1 cellular context compared by ENCODE assay signal in the genomic region with DNA sequence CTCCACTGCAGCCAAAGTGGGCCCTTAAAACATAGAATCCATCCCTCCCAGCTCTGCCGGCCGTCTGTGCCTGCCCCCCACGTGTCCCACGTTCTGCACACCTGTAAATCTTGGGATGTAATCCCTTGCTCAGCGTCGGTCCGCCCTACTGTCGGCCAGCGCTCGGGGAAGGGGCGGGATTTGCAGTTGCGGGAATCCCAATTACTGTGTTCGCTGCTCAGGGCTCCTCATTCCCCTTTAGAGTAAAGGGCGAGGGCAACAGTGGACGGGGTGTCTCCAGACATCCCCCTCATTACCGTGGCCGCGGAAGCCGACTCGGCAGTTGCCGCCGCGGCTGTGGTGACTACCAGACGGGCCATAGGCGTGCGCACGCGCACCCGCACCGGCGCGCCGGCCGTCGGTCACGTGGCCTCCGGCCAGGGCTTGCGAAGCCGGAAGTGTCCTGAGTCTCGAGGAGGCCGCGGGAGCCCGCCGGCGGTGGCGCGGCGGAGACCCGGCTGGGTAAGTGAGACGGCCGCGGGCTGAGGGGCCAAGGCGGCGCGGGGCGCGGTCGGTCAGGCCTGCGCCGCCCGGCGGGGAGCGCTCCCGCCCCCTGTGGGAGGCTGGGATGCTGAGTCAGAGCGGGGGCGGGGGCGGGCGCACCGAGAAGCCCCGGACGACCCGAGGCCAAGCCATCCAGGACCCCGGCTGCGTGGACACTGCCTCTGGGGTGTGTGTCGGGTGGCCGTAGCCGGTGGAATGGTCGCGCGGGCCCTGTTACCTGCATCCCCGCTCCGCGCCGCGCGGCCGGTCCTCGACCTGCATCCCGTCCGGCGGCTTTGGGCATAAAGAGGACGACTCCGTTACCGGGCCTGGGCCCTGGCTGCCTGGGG.
TF ChIP-seq lines count a peak whose summit lies in the region.

A gene (plus strand): TSS at position 434 of the 872 bp plus-strand sequence. CDS start 3,751 bp downstream, outside the sequence.

TF ChIP-seq in HepG2, 621 proteins besides CTCF, POLR2A, EP300 and RAD21 (continued from another document and continues in another):
- TF ChIP-seq, protein P1, sequence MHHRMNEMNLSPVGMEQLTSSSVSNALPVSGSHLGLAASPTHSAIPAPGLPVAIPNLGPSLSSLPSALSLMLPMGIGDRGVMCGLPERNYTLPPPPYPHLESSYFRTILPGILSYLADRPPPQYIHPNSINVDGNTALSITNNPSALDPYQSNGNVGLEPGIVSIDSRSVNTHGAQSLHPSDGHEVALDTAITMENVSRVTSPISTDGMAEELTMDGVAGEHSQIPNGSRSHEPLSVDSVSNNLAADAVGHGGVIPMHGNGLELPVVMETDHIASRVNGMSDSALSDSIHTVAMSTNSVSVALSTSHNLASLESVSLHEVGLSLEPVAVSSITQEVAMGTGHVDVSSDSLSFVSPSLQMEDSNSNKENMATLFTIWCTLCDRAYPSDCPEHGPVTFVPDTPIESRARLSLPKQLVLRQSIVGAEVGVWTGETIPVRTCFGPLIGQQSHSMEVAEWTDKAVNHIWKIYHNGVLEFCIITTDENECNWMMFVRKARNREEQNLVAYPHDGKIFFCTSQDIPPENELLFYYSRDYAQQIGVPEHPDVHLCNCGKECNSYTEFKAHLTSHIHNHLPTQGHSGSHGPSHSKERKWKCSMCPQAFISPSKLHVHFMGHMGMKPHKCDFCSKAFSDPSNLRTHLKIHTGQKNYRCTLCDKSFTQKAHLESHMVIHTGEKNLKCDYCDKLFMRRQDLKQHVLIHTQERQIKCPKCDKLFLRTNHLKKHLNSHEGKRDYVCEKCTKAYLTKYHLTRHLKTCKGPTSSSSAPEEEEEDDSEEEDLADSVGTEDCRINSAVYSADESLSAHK (CRISPR knock-in tag; IDR thresholded peaks at IDR 0.05; ENCODE audit: borderline replicate concordance): no peak
- no peak; the same call in 1 of the 2 replicates for TF ChIP-seq ZNF788 (CRISPR knock-in tag; IDR thresholded peaks at IDR 0.05; ENCODE audit: borderline replicate concordance)
- no peak for TF ChIP-seq ZNF644 (CRISPR knock-in tag; IDR thresholded peaks at IDR 0.05; ENCODE audit: low read depth)
- TF ChIP-seq REPIN1 (CRISPR knock-in tag; IDR thresholded peaks at IDR 0.05; ENCODE audit: borderline replicate concordance, low read depth): peak; percentile 80
- TF ChIP-seq RBAK (CRISPR knock-in tag; IDR thresholded peaks at IDR 0.05): no peak
- TF ChIP-seq, protein P2, sequence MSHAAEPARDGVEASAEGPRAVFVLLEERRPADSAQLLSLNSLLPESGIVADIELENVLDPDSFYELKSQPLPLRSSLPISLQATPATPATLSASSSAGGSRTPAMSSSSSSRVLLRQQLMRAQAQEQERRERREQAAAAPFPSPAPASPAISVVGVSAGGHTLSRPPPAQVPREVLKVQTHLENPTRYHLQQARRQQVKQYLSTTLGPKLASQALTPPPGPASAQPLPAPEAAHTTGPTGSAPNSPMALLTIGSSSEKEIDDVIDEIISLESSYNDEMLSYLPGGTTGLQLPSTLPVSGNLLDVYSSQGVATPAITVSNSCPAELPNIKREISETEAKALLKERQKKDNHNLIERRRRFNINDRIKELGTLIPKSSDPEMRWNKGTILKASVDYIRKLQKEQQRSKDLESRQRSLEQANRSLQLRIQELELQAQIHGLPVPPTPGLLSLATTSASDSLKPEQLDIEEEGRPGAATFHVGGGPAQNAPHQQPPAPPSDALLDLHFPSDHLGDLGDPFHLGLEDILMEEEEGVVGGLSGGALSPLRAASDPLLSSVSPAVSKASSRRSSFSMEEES (CRISPR knock-in tag; IDR thresholded peaks at IDR 0.05): peak; percentile 59; the same call in 1 of the 2 replicates
- TF ChIP-seq, protein P3, sequence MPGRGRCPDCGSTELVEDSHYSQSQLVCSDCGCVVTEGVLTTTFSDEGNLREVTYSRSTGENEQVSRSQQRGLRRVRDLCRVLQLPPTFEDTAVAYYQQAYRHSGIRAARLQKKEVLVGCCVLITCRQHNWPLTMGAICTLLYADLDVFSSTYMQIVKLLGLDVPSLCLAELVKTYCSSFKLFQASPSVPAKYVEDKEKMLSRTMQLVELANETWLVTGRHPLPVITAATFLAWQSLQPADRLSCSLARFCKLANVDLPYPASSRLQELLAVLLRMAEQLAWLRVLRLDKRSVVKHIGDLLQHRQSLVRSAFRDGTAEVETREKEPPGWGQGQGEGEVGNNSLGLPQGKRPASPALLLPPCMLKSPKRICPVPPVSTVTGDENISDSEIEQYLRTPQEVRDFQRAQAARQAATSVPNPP (CRISPR knock-in tag; IDR thresholded peaks at IDR 0.05): peak; percentile 49; the same call in 1 of the 2 replicates
- TF ChIP-seq ZNF709 (CRISPR knock-in tag; IDR thresholded peaks at IDR 0.05): 0 out of 2 replicates have a peak, but pooled peaks have one; percentile 29
- TF ChIP-seq, protein P4, sequence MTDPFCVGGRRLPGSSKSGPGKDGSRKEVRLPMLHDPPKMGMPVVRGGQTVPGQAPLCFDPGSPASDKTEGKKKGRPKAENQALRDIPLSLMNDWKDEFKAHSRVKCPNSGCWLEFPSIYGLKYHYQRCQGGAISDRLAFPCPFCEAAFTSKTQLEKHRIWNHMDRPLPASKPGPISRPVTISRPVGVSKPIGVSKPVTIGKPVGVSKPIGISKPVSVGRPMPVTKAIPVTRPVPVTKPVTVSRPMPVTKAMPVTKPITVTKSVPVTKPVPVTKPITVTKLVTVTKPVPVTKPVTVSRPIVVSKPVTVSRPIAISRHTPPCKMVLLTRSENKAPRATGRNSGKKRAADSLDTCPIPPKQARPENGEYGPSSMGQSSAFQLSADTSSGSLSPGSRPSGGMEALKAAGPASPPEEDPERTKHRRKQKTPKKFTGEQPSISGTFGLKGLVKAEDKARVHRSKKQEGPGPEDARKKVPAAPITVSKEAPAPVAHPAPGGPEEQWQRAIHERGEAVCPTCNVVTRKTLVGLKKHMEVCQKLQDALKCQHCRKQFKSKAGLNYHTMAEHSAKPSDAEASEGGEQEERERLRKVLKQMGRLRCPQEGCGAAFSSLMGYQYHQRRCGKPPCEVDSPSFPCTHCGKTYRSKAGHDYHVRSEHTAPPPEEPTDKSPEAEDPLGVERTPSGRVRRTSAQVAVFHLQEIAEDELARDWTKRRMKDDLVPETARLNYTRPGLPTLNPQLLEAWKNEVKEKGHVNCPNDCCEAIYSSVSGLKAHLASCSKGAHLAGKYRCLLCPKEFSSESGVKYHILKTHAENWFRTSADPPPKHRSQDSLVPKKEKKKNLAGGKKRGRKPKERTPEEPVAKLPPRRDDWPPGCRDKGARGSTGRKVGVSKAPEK (CRISPR knock-in tag; IDR thresholded peaks at IDR 0.05; ENCODE audit: borderline replicate concordance): no peak
- TF ChIP-seq ZFP36L1 (CRISPR knock-in tag; IDR thresholded peaks at IDR 0.05): peak; percentile 68; the same call in 1 of the 2 replicates
- TF ChIP-seq MEF2D (CRISPR knock-in tag; IDR thresholded peaks at IDR 0.05): no peak
- TF ChIP-seq AKAP8 (CRISPR knock-in tag; IDR thresholded peaks at IDR 0.05): peak; percentile 39; the same call in 1 of the 2 replicates
- no peak for TF ChIP-seq ZNF121 (CRISPR knock-in tag; IDR thresholded peaks at IDR 0.05)
- TF ChIP-seq ELF3 (CRISPR knock-in tag; IDR thresholded peaks at IDR 0.05): peak; percentile 47
- 0 out of 2 replicates have a peak, but pooled peaks have one; percentile 13 for TF ChIP-seq ZNF317 (CRISPR knock-in tag; IDR thresholded peaks at IDR 0.05)
- TF ChIP-seq ZSCAN21 (CRISPR knock-in tag; IDR thresholded peaks at IDR 0.05; ENCODE audit: borderline replicate concordance): peak; percentile 83; the same call in 1 of the 2 replicates
- TF ChIP-seq, protein P5, sequence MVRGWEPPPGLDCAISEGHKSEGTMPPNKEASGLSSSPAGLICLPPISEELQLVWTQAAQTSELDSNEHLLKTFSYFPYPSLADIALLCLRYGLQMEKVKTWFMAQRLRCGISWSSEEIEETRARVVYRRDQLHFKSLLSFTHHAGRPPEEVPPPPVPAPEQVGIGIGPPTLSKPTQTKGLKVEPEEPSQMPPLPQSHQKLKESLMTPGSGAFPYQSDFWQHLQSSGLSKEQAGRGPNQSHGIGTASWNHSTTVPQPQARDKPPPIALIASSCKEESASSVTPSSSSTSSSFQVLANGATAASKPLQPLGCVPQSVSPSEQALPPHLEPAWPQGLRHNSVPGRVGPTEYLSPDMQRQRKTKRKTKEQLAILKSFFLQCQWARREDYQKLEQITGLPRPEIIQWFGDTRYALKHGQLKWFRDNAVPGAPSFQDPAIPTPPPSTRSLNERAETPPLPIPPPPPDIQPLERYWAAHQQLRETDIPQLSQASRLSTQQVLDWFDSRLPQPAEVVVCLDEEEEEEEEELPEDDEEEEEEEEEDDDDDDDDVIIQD (CRISPR knock-in tag; IDR thresholded peaks at IDR 0.05; ENCODE audit: low read depth): no peak
- TF ChIP-seq, protein P6, sequence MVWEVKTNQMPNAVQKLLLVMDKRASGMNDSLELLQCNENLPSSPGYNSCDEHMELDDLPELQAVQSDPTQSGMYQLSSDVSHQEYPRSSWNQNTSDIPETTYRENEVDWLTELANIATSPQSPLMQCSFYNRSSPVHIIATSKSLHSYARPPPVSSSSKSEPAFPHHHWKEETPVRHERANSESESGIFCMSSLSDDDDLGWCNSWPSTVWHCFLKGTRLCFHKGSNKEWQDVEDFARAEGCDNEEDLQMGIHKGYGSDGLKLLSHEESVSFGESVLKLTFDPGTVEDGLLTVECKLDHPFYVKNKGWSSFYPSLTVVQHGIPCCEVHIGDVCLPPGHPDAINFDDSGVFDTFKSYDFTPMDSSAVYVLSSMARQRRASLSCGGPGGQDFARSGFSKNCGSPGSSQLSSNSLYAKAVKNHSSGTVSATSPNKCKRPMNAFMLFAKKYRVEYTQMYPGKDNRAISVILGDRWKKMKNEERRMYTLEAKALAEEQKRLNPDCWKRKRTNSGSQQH (CRISPR knock-in tag; IDR thresholded peaks at IDR 0.05; ENCODE audit: low read depth): peak; percentile 60; the same call in 1 of the 2 replicates
- TF ChIP-seq, protein P7, sequence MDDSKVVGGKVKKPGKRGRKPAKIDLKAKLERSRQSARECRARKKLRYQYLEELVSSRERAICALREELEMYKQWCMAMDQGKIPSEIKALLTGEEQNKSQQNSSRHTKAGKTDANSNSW (CRISPR knock-in tag; IDR thresholded peaks at IDR 0.05; ENCODE audit: borderline replicate concordance): no peak
- TF ChIP-seq ETV6 (CRISPR knock-in tag; conservative IDR thresholded peaks at IDR 0.05): no peak
- peak; percentile 41; the same call in 1 of the 2 replicates for TF ChIP-seq MTA1 (CRISPR knock-in tag; IDR thresholded peaks at IDR 0.05; ENCODE audit: borderline replicate concordance)
- TF ChIP-seq RFX3 (CRISPR knock-in tag; IDR thresholded peaks at IDR 0.05): no peak
- no peak for TF ChIP-seq SSRP1 (CRISPR knock-in tag; IDR thresholded peaks at IDR 0.05)
- TF ChIP-seq, protein P8, sequence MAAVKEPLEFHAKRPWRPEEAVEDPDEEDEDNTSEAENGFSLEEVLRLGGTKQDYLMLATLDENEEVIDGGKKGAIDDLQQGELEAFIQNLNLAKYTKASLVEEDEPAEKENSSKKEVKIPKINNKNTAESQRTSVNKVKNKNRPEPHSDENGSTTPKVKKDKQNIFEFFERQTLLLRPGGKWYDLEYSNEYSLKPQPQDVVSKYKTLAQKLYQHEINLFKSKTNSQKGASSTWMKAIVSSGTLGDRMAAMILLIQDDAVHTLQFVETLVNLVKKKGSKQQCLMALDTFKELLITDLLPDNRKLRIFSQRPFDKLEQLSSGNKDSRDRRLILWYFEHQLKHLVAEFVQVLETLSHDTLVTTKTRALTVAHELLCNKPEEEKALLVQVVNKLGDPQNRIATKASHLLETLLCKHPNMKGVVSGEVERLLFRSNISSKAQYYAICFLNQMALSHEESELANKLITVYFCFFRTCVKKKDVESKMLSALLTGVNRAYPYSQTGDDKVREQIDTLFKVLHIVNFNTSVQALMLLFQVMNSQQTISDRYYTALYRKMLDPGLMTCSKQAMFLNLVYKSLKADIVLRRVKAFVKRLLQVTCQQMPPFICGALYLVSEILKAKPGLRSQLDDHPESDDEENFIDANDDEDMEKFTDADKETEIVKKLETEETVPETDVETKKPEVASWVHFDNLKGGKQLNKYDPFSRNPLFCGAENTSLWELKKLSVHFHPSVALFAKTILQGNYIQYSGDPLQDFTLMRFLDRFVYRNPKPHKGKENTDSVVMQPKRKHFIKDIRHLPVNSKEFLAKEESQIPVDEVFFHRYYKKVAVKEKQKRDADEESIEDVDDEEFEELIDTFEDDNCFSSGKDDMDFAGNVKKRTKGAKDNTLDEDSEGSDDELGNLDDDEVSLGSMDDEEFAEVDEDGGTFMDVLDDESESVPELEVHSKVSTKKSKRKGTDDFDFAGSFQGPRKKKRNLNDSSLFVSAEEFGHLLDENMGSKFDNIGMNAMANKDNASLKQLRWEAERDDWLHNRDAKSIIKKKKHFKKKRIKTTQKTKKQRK (IDR thresholded peaks at IDR 0.05; ENCODE audit: low read length): no peak
- TF ChIP-seq, protein P9, sequence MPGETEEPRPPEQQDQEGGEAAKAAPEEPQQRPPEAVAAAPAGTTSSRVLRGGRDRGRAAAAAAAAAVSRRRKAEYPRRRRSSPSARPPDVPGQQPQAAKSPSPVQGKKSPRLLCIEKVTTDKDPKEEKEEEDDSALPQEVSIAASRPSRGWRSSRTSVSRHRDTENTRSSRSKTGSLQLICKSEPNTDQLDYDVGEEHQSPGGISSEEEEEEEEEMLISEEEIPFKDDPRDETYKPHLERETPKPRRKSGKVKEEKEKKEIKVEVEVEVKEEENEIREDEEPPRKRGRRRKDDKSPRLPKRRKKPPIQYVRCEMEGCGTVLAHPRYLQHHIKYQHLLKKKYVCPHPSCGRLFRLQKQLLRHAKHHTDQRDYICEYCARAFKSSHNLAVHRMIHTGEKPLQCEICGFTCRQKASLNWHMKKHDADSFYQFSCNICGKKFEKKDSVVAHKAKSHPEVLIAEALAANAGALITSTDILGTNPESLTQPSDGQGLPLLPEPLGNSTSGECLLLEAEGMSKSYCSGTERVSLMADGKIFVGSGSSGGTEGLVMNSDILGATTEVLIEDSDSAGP (CRISPR knock-in tag; IDR thresholded peaks at IDR 0.05; ENCODE audit: borderline replicate concordance): peak; percentile 67; the same call in 1 of the 2 replicates
- peak; percentile 66 for TF ChIP-seq ARNT2 (CRISPR knock-in tag; IDR thresholded peaks at IDR 0.05; ENCODE audit: low read depth)
- no peak for TF ChIP-seq ZNF678 (CRISPR knock-in tag; IDR thresholded peaks at IDR 0.05)
- TF ChIP-seq ZNF484 (CRISPR knock-in tag; IDR thresholded peaks at IDR 0.05; ENCODE audit: borderline replicate concordance, low read depth): no peak
- TF ChIP-seq ZNF124 (CRISPR knock-in tag; IDR thresholded peaks at IDR 0.05): no peak
- TF ChIP-seq, protein P10, sequence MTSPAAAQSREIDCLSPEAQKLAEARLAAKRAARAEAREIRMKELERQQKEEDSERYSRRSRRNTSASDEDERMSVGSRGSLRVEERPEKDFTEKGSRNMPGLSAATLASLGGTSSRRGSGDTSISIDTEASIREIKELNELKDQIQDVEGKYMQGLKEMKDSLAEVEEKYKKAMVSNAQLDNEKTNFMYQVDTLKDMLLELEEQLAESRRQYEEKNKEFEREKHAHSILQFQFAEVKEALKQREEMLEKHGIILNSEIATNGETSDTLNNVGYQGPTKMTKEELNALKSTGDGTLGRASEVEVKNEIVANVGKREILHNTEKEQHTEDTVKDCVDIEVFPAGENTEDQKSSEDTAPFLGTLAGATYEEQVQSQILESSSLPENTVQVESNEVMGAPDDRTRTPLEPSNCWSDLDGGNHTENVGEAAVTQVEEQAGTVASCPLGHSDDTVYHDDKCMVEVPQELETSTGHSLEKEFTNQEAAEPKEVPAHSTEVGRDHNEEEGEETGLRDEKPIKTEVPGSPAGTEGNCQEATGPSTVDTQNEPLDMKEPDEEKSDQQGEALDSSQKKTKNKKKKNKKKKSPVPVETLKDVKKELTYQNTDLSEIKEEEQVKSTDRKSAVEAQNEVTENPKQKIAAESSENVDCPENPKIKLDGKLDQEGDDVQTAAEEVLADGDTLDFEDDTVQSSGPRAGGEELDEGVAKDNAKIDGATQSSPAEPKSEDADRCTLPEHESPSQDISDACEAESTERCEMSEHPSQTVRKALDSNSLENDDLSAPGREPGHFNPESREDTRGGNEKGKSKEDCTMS (CRISPR knock-in tag; conservative IDR thresholded peaks at IDR 0.05): no peak
- TF ChIP-seq FLYWCH1 (CRISPR knock-in tag; IDR thresholded peaks at IDR 0.05): no peak
